Comparison of ENCODE assay signal across 10 cellular contexts in the genomic region with DNA sequence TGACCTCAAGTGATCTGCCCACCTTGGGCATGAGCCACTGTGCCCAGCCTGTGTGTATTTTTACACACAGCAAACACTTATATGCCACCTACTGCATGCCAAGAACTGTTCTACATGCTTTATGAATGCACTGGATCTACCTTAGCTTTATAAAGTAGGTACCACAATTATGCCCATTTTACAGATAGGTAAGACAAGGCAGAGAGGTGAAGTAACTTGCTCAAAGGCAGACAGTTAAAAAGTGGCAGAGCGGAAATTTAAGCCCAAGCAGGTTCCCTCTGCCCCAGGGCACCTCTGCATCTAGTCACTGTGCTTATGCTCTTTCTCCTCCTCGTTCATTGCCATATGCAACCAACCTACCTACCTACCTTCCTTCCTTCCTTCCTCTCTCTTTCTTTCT. TPM values are rescaled to one million over a fixed set of nuclear protein-coding genes. Genes with fewer than 3 reads are reported as not detected.
"Had no signal": no experiment of that assay in that cellular context is flagged by ENCODE, and none has a peak within 500 bp of the region (broad histone marks: within the 10 kb centered on the region; RNA-seq: fewer than 3 reads in every experiment).

No MANE protein-coding gene starts in this region.

- DNase-seq: H9, HCEC 1CT, IMR-90, KBM-7 had no signal

- H2AFZ ChIP-seq: GM23338 had no signal

- H3K4me2 ChIP-seq: GM23338, KMS-11 had no signal

- H3K27ac ChIP-seq: HL-60, KMS-11 had no signal

- FAIRE-seq: H1, H54 had no signal

- H3K27ac Mint-ChIP-seq: GM23338, H9 had no signal

- H3K4me3 ChIP-seq: GM23338 had no signal

- H3K9ac ChIP-seq: KMS-11 had no signal

- H3K4me3 Mint-ChIP-seq: GM23338, H9 had no signal

- H3K4me1 Mint-ChIP-seq: GM23338, H9 had no signal

- ATAC-seq: GM23338 had no signal

RNA-seq across cellular contexts. Expression of gene ADAMTS10, which starts 10.5 kb away (rescaled TPM):
- total RNA-seq: HT1080 had no signal

RNA-seq across cellular contexts. Expression of gene MYO1F, which starts 22.8 kb away (rescaled TPM):
- total RNA-seq: HT1080 had no signal

RNA-seq across cellular contexts. Expression of gene NFILZ, which starts 30.4 kb away (rescaled TPM):
- total RNA-seq: GM23338, H1, H9, HT1080, IMR-90 had no signal
- polyA plus RNA-seq: GM23338, H1, IMR-90 had no signal
